Comparison of ENCODE assay signal across 2 cellular contexts in the genomic region with DNA sequence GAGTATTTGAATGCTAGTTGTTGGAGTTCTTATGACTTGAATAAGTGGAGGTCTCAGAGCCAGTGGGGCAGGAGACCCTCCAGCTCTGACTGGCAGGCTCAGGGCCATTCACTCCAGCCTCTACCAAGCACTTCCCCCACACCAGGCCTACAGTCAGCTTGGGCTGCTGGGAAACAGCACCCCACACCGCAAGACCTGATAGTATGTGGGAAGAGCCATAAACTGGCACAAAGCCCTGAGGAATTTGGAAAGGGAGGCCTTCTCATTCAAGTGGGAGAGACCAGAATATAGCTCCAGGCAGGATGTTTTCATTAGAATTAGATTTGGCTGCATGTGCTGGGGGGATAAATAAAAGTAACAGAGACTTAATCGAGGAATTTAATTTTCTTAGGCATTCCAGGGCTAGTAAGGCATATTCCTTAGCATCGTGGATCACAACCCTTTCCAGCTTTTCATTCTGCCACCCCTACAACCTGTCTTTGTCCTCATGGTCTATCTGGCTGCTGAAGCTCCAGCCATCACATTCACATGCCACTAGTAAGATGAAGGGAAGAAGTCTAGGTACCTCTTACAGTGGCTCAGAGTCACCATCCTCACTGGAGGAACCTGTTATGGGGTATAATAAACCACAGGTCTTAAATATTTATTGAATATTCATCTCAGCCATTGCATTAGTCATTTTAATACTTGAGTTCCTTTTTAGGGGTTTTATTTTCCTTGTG.
TF ChIP-seq lines count a peak whose summit lies in the region.

No MANE protein-coding gene starts in this region.

TF ChIP-seq in IMR-90, 13 proteins besides CTCF, POLR2A, EP300 and RAD21:
- no peak for TF ChIP-seq CEBPB (IDR thresholded peaks at IDR 0.05; ENCODE audit: low read depth, low read length)
- TF ChIP-seq FOS (IDR thresholded peaks at IDR 0.05; ENCODE audit: low read depth, low read length) = no peak

TF ChIP-seq in K562, 482 proteins besides CTCF, POLR2A, EP300 and RAD21:
- TF ChIP-seq CHCHD3 (CRISPR knock-in tag; IDR thresholded peaks at IDR 0.05) (no peak), RBM25 (IDR thresholded peaks at IDR 0.05; ENCODE audit: low read depth, low read length, severe bottlenecking) (peak; percentile 83)
